ENCODE assay signal across 12 cellular contexts in genomic region chr15:65512807-65513416, GRCh38. TPM values are rescaled to one million over a fixed set of nuclear protein-coding genes. Genes with fewer than 3 reads are reported as not detected.
DNase-seq lines count a peak whose midpoint lies in the region; ATAC-seq and TF ChIP-seq lines count a peak whose summit lies in the region.
"Had no signal": no experiment of that assay in that cellular context is flagged by ENCODE, and none has a peak within 500 bp of the region (broad histone marks: within the 10 kb centered on the region; RNA-seq: fewer than 3 reads in every experiment).

No MANE protein-coding gene starts in this region.

- H3K27me3 Mint-ChIP-seq in activated naive CD8-positive, alpha-beta T cell treated with anti-CD3 and anti-CD28 coated beads for 36 hours: no peaks in the 10 kb centered on the region
- H3K27me3 Mint-ChIP-seq: IgD-negative memory B cell had no signal

- peaks cover 8% of the 10 kb centered on the region; the same call in 1 of the 2 replicates for H3K36me3 ChIP-seq in PC-9 (ENCODE audit: low read depth)

- CTCF ChIA-PET in PC-9 (lab: Charles Lee): interaction anchor here (0.7 kb wide), 1 partner anchor 204 kb away, joined by 3 read pairs; no protein-coding TSS in a partner anchor

- no peak overlapping the region for H2AFZ ChIP-seq in PC-9

- no peaks in the 10 kb centered on the region for H3K9me3 Mint-ChIP-seq in activated naive CD8-positive, alpha-beta T cell treated with anti-CD3 and anti-CD28 coated beads for 36 hours
- H3K9me3 Mint-ChIP-seq: IgD-negative memory B cell had no signal

- peaks cover 43% of the 10 kb centered on the region for H3K4me1 Mint-ChIP-seq in activated naive CD8-positive, alpha-beta T cell treated with anti-CD3 and anti-CD28 coated beads for 36 hours

- no peak overlapping the region for H3K4me3 Mint-ChIP-seq in activated naive CD8-positive, alpha-beta T cell treated with anti-CD3 and anti-CD28 coated beads for 36 hours

- peaks cover 21% of the 10 kb centered on the region; the same call in 1 of the 2 replicates for H4K20me1 ChIP-seq in PC-9 (ENCODE audit: insufficient read depth)

- DNase-seq in AG10803 (ENCODE audit: low read depth) (peak; percentile 92), globus pallidus (ENCODE audit: low spot score) (peak; percentile 76), posterior vena cava (ENCODE audit: low spot score) (peak; percentile 86), PC-9 (no peak), NCI-H2196 (lab: John Stamatoyannopoulos, UW; ENCODE audit: unreplicated experiment) (no peak), NCI-H1417 treated with DMSO at 0.1 percent for 48 hours (lab: John Stamatoyannopoulos, UW) (no peak)
- no peak for DNase-seq in activated naive CD8-positive, alpha-beta T cell treated with anti-CD3 and anti-CD28 coated beads for 36 hours
- DNase-seq: brain microvascular endothelial cell; islet precursor cell; stimulated activated CD4-positive, alpha-beta T cell treated with anti-CD3 and anti-CD28 coated beads, Interleukin-15, amount 100 ng/mL, for 24 hours had no signal

- no peaks in the 10 kb centered on the region for H3K27me3 ChIP-seq in PC-9 (ENCODE audit: insufficient read depth, low read depth)
- H3K27me3 ChIP-seq: brain microvascular endothelial cell had no signal

- 0 out of 2 replicates have a peak, but pooled peaks cover 6% of the 10 kb centered on the region for H3F3A ChIP-seq in PC-9 (ENCODE audit: insufficient read depth, low read depth)

- TF ChIP-seq CTCF in AG10803 (conservative IDR thresholded peaks at IDR 0.05; ENCODE audit: low read length): no peak
- no peak for TF ChIP-seq CTCF in PC-9 (conservative IDR thresholded peaks at IDR 0.05)

- H3K27ac Mint-ChIP-seq in activated naive CD8-positive, alpha-beta T cell treated with anti-CD3 and anti-CD28 coated beads for 36 hours: peak overlapping the region; percentile 31

- no peak for ATAC-seq in GM19023 (IDR thresholded peaks at IDR 0.05; ENCODE audit: unreplicated experiment)

- intact Hi-C loops in posterior vena cava (cut with DNase I): no loop called here
- intact Hi-C loops in PC-9 (cut with micrococcal nuclease; ENCODE audit: unreplicated experiment): no loop called here

- H3K36me3 Mint-ChIP-seq in activated naive CD8-positive, alpha-beta T cell treated with anti-CD3 and anti-CD28 coated beads for 36 hours: peaks cover 12% of the 10 kb centered on the region

- peaks cover 34% of the 10 kb centered on the region for H3K79me2 ChIP-seq in PC-9 (ENCODE audit: low read depth)

- no TSS peak for BruUV-seq in PC-9 (replicated peaks; lab: Mats Ljungman, UMichigan)

- H3K4me2 ChIP-seq in PC-9: no peak overlapping the region

- H3K4me1 ChIP-seq in PC-9 (replicated peaks; ENCODE audit: insufficient read depth): peaks cover 10% of the 10 kb centered on the region

- no peaks in the 10 kb centered on the region for H3K9me3 ChIP-seq in PC-9 (ENCODE audit: insufficient read depth, low read depth)

- H3K27ac ChIP-seq in PC-9: no peak overlapping the region
- H3K27ac ChIP-seq: brain microvascular endothelial cell had no signal

- H3K4me3 ChIP-seq in AG10803 (ENCODE audit: low read length) (no peak overlapping the region), PC-9 (no peak overlapping the region)

- POLR2A ChIA-PET in PC-9 (lab: Charles Lee; ENCODE audit: unreplicated experiment): no interaction called here

- H3K9me2 ChIP-seq in PC-9 (ENCODE audit: insufficient read depth): no peaks in the 10 kb centered on the region

RNA-seq across cellular contexts. Expression of gene DPP8, which starts 4.6 kb away (rescaled TPM):
- 10 to 100 TPM; 27.1 to 30.8 TPM for total RNA-seq in activated naive CD8-positive, alpha-beta T cell treated with anti-CD3 and anti-CD28 coated beads for 36 hours
- 10 to 100 TPM; 35.6 to 40.9 TPM for total RNA-seq in posterior vena cava
- total RNA-seq in PC-9 (2021): 25.1 and 27.5 TPM in 2 replicates

RNA-seq across cellular contexts. Expression of gene HACD3, which starts 17.4 kb away (rescaled TPM):
- 10 to 100 TPM; 43.7 to 46.5 TPM for total RNA-seq in activated naive CD8-positive, alpha-beta T cell treated with anti-CD3 and anti-CD28 coated beads for 36 hours
- total RNA-seq in posterior vena cava (10 to 100 TPM; 20.6 to 23.0 TPM), PC-9 (2021) (66.5 and 71.6 TPM in 2 replicates)

Comparison
In these comparisons a context has a peak if more than half of its experiments do, and no peak if none do; other contexts are left out.
1. DNase-seq: peak in AG10803 (single experiment), globus pallidus (single experiment) and posterior vena cava (single experiment); none in activated naive CD8-positive, alpha-beta T cell treated with anti-CD3 and anti-CD28 coated beads for 36 hours (single experiment), PC-9 (0 of 2), NCI-H2196 (single experiment) and NCI-H1417 treated with DMSO at 0.1 percent for 48 hours (single experiment).